Comparison of ENCODE assay signal across 14 cellular contexts in the genomic region with DNA sequence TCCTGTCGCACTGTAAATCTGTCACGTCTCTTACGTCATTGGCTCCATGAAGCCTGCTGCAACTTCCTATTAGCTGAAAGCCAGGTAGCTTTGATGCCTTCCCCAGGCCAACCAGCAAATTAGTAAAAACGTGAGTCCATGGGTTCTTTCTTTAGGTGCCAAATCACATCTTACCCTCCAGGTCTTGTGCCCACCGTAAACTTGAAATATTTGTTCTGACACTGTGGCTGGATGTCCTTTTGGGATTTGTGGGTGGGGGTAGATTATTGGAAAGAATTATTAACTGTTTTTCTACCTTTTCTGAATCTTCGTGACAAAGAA.
DNase-seq lines count a peak whose midpoint lies in the region; ATAC-seq and TF ChIP-seq lines count a peak whose summit lies in the region.
"Had no signal": no experiment of that assay in that cellular context is flagged by ENCODE, and none has a peak within 500 bp of the region (broad histone marks: within the 10 kb centered on the region; RNA-seq: fewer than 3 reads in every experiment).

No MANE protein-coding gene starts in this region.

- CTCF ChIA-PET in activated CD8-positive, alpha-beta T cell treated with anti-CD3 and anti-CD28 coated beads, Interleukin-2, amount 10 ng/mL, durations not matched to agents 7 days and 5 days (lab: Charles Lee), result interaction anchor here (1.0 to 3.5 kb wide), 3 partner anchors 8 to 173 kb away, joined by 3 to 19 read pairs (median 4); partner anchors contain the start of gene NR3C1

- ATAC-seq in activated CD8-positive, alpha-beta T cell treated with anti-CD3 and anti-CD28 coated beads, Interleukin-2, amount 10 ng/mL, durations not matched to agents 7 days and 5 days, result no peak
- ATAC-seq in natural killer cell, result no peak
- ATAC-seq in stimulated activated memory B cell treated with anti-CD40 and anti-IgM and Interleukin-4, amounts not matched to agents 10 μg/mL and 1 μg/mL and 100 μg/mL, for 72 hours, result no peak

- no peaks in the 10 kb centered on the region for H3K36me3 ChIP-seq in GM23248 (ENCODE audit: low read depth)
- H3K36me3 ChIP-seq: colonic mucosa, heart left ventricle had no signal

- in situ Hi-C loops in GM23248 (cut with MboI), result no loop called here

- 0 out of 2 replicates have a peak overlapping the region, but pooled peaks have one; percentile 52 for H2AFZ ChIP-seq in GM23248

- peaks cover 2% of the 10 kb centered on the region for H3K36me3 Mint-ChIP-seq in activated CD8-positive, alpha-beta T cell treated with anti-CD3 and anti-CD28 coated beads, Interleukin-2, amount 10 ng/mL, durations not matched to agents 7 days and 5 days (ENCODE audit: low read depth)
- no peaks in the 10 kb centered on the region for H3K36me3 Mint-ChIP-seq in natural killer cell
- H3K36me3 Mint-ChIP-seq in stimulated activated memory B cell treated with anti-CD40 and anti-IgM and Interleukin-4, amounts not matched to agents 10 μg/mL and 1 μg/mL and 100 μg/mL, for 72 hours, result no peaks in the 10 kb centered on the region

- no peaks in the 10 kb centered on the region for H3K79me2 ChIP-seq in GM23248 (ENCODE audit: insufficient read depth)

- no peaks in the 10 kb centered on the region for H3K9me2 ChIP-seq in GM23248 (ENCODE audit: insufficient read depth)

- no peak overlapping the region for H3K4me3 Mint-ChIP-seq in activated CD8-positive, alpha-beta T cell treated with anti-CD3 and anti-CD28 coated beads, Interleukin-2, amount 10 ng/mL, durations not matched to agents 7 days and 5 days
- no peak overlapping the region for H3K4me3 Mint-ChIP-seq in natural killer cell
- H3K4me3 Mint-ChIP-seq in stimulated activated memory B cell treated with anti-CD40 and anti-IgM and Interleukin-4, amounts not matched to agents 10 μg/mL and 1 μg/mL and 100 μg/mL, for 72 hours, result no peak overlapping the region

- peaks cover 27% of the 10 kb centered on the region for H3K4me1 Mint-ChIP-seq in activated CD8-positive, alpha-beta T cell treated with anti-CD3 and anti-CD28 coated beads, Interleukin-2, amount 10 ng/mL, durations not matched to agents 7 days and 5 days (ENCODE audit: low read depth)
- H3K4me1 Mint-ChIP-seq in natural killer cell, result peaks cover 32 to 37% of the 10 kb centered on the region in 2 donors
- peaks cover 18% of the 10 kb centered on the region for H3K4me1 Mint-ChIP-seq in stimulated activated memory B cell treated with anti-CD40 and anti-IgM and Interleukin-4, amounts not matched to agents 10 μg/mL and 1 μg/mL and 100 μg/mL, for 72 hours

- H3F3A ChIP-seq in GM23248 (ENCODE audit: insufficient read depth), result peaks cover 15% of the 10 kb centered on the region; the same call in 1 of the 2 replicates

- POLR2A ChIA-PET in activated CD8-positive, alpha-beta T cell treated with anti-CD3 and anti-CD28 coated beads, Interleukin-2, amount 10 ng/mL, durations not matched to agents 7 days and 5 days (lab: Charles Lee), result interaction anchor here (1.7 to 1.8 kb wide), 2 partner anchors 9 to 228 kb away, joined by 5 to 6 read pairs; no protein-coding TSS in a partner anchor

- H3K4me2 ChIP-seq in GM23248 (ENCODE audit: unreplicated experiment), result peak overlapping the region; percentile 52

- no peaks in the 10 kb centered on the region for H3K9me3 Mint-ChIP-seq in activated CD8-positive, alpha-beta T cell treated with anti-CD3 and anti-CD28 coated beads, Interleukin-2, amount 10 ng/mL, durations not matched to agents 7 days and 5 days (ENCODE audit: insufficient read depth)
- H3K9me3 Mint-ChIP-seq in natural killer cell, result no peaks in the 10 kb centered on the region
- no peaks in the 10 kb centered on the region for H3K9me3 Mint-ChIP-seq in stimulated activated memory B cell treated with anti-CD40 and anti-IgM and Interleukin-4, amounts not matched to agents 10 μg/mL and 1 μg/mL and 100 μg/mL, for 72 hours

- no peaks in the 10 kb centered on the region for H3K27me3 ChIP-seq in GM23248 (replicated peaks; ENCODE audit: insufficient read depth)
- H3K27me3 ChIP-seq: colonic mucosa, heart left ventricle had no signal

- H3K27ac ChIP-seq in GM23248 (no peak overlapping the region), substantia nigra (ENCODE audit: low read depth, low read length, poor library complexity, severe bottlenecking) (no peak overlapping the region)
- H3K27ac ChIP-seq: colonic mucosa, heart left ventricle had no signal

- H3K9me3 ChIP-seq in GM23248 (ENCODE audit: low read depth), result no peaks in the 10 kb centered on the region
- H3K9me3 ChIP-seq: colonic mucosa, heart left ventricle had no signal

- no peak for TF ChIP-seq CTCF in natural killer cell (IDR thresholded peaks at IDR 0.05)

- H3K4me1 ChIP-seq in GM23248 (ENCODE audit: insufficient read depth), result peaks cover 33% of the 10 kb centered on the region
- H3K4me1 ChIP-seq: colonic mucosa had no signal

- intact Hi-C loops in natural killer cell (cut with micrococcal nuclease), result no loop called here

- H3K27me3 Mint-ChIP-seq in activated CD8-positive, alpha-beta T cell treated with anti-CD3 and anti-CD28 coated beads, Interleukin-2, amount 10 ng/mL, durations not matched to agents 7 days and 5 days (ENCODE audit: low read depth), result no peaks in the 10 kb centered on the region
- no peaks in the 10 kb centered on the region for H3K27me3 Mint-ChIP-seq in natural killer cell (ENCODE audit: low read depth in 2 of 2)
- H3K27me3 Mint-ChIP-seq in stimulated activated memory B cell treated with anti-CD40 and anti-IgM and Interleukin-4, amounts not matched to agents 10 μg/mL and 1 μg/mL and 100 μg/mL, for 72 hours, result peaks cover 13% of the 10 kb centered on the region

- no peak overlapping the region for H3K4me3 ChIP-seq in GM23248
- H3K4me3 ChIP-seq: colonic mucosa, heart left ventricle had no signal

- WGBS in GM23248 (ENCODE audit: low coverage in 1 of 2, low lambda C conversion rate in 2 of 2, missing lambda C conversion rate in 2 of 2), 2 experiments, result 68 to 74% methylated on average over 6 of the region's 6 CpGs

- DNase-seq in NOMO-1 treated with DMSO at 0.1 percent for 48 hours (lab: John Stamatoyannopoulos, UW; ENCODE audit: unreplicated experiment) (peak; percentile 25), NOMO-1 (lab: John Stamatoyannopoulos, UW; ENCODE audit: unreplicated experiment in 2 of 2) (no peak), GM23248 (no peak), natural killer cell (no peak), substantia nigra (lab: John Stamatoyannopoulos, UW) (no peak), NAMALWA (ENCODE audit: low spot score) (no peak)
- DNase-seq in activated CD8-positive, alpha-beta T cell treated with anti-CD3 and anti-CD28 coated beads, Interleukin-2, amount 10 ng/mL, durations not matched to agents 7 days and 5 days, result no peak
- DNase-seq: activated CD4-positive, alpha-beta T cell treated with anti-CD3 and anti-CD28 coated beads, Interleukin-2, amount 50 U/mL, for 1 hour; activated effector memory CD4-positive, alpha-beta T cell treated with Interleukin-2 at 50 U/mL for 16 hours; aorta; colonic mucosa; NCI-H2029 had no signal

- H3K9ac ChIP-seq in GM23248, result no peak overlapping the region

- H3K27ac Mint-ChIP-seq in activated CD8-positive, alpha-beta T cell treated with anti-CD3 and anti-CD28 coated beads, Interleukin-2, amount 10 ng/mL, durations not matched to agents 7 days and 5 days, result peak overlapping the region; percentile 93
- H3K27ac Mint-ChIP-seq in natural killer cell, result peak overlapping the region; percentile 25 to 89
- H3K27ac Mint-ChIP-seq in stimulated activated memory B cell treated with anti-CD40 and anti-IgM and Interleukin-4, amounts not matched to agents 10 μg/mL and 1 μg/mL and 100 μg/mL, for 72 hours, result no peak overlapping the region

- H4K20me1 ChIP-seq in GM23248 (ENCODE audit: insufficient read depth), result no peaks in the 10 kb centered on the region
